ENCODE assay signal across 8 cellular contexts in the genomic region with DNA sequence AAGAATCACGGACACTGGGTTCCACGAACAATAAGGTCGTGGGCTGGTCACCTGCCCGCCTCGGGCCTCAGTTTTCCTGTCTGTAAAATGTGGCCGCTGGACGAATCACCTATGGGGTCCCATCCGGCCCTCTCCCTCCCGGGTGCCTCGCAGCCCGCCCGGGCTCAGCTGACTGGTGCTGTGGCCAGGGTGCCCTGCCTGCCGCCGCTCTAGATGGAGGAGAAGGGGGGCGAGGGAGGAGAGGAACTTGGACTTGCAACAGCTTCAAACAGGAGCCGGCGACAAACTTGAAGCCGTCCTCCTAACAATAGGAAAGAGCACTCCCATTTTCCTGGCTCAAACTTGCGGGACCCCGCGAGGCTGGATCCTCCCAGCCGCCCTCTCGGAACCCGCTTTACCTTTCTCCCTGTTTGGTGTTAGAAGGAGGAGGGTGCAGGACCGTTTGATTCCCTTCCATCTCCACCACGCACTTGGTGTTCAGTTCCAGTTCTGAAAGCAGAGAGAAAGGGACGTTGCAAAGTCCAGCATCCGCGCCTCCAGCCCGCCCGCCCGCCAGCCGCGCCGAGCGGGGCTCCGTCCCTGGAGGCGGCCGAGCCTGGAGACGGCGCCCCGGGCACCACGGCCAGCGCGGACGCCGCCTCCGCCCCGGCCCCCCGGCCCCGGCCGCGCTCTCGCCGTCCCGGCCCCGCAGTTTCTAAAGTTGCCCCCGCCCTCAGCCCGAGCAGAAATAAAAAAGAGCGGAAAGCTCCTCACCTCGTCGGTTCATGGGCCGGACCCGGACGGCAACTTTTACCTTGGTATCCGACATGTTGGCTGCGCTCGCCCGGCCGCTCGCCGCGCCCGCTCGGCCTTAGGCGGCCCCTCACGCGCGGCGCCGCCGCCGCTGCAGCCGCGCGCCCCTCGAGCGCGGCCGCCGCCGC. TPM values are rescaled to one million over a fixed set of nuclear protein-coding genes. Genes with fewer than 3 reads are reported as not detected.
DNase-seq lines count a peak whose midpoint lies in the region; ATAC-seq and TF ChIP-seq lines count a peak whose summit lies in the region.

No MANE protein-coding gene starts in this region.

- peaks cover 10% of the 10 kb centered on the region for H3K4me1 Mint-ChIP-seq in activated T-cell treated with anti-CD3 and anti-CD28 coated beads, Interleukin-2, amount 50 U/mL, for 4 hours (ENCODE audit: low read depth)
- H3K4me1 Mint-ChIP-seq in nephron progenitor cell: peaks cover 32% of the 10 kb centered on the region

- no peaks in the 10 kb centered on the region for H3K27me3 ChIP-seq in gastroesophageal sphincter

- ATAC-seq in activated T-cell treated with anti-CD3 and anti-CD28 coated beads, Interleukin-2, amount 50 U/mL, for 4 hours: peak; percentile 4 to 6
- peak; percentile 42 for ATAC-seq in gastroesophageal sphincter
- no peak for ATAC-seq in GM18520 (IDR thresholded peaks at IDR 0.05; ENCODE audit: unreplicated experiment)

- peak overlapping the region; percentile 76 for H3K4me3 Mint-ChIP-seq in activated T-cell treated with anti-CD3 and anti-CD28 coated beads, Interleukin-2, amount 50 U/mL, for 4 hours
- peak overlapping the region; percentile 94 for H3K4me3 Mint-ChIP-seq in nephron progenitor cell

- H3K36me3 Mint-ChIP-seq in activated T-cell treated with anti-CD3 and anti-CD28 coated beads, Interleukin-2, amount 50 U/mL, for 4 hours (ENCODE audit: insufficient read depth): no peaks in the 10 kb centered on the region
- H3K36me3 Mint-ChIP-seq in nephron progenitor cell (ENCODE audit: low read depth): peaks cover 13% of the 10 kb centered on the region

- peak overlapping the region; percentile 89 to 99 (median 98) for H3K27ac ChIP-seq in gastroesophageal sphincter

- H3K27me3 Mint-ChIP-seq in activated T-cell treated with anti-CD3 and anti-CD28 coated beads, Interleukin-2, amount 50 U/mL, for 4 hours (ENCODE audit: low read depth): peaks cover 64% of the 10 kb centered on the region
- peaks cover 33% of the 10 kb centered on the region for H3K27me3 Mint-ChIP-seq in nephron progenitor cell (ENCODE audit: low read depth, poor library complexity)

- WGBS in gastroesophageal sphincter (ENCODE audit: low coverage in 1 of 2), 2 donors: 0 to 4% methylated on average over 5 to 9 of the region's 92 CpGs

- no peaks in the 10 kb centered on the region for H3K9me3 Mint-ChIP-seq in activated T-cell treated with anti-CD3 and anti-CD28 coated beads, Interleukin-2, amount 50 U/mL, for 4 hours
- no peaks in the 10 kb centered on the region for H3K9me3 Mint-ChIP-seq in nephron progenitor cell

- H3K36me3 ChIP-seq in gastroesophageal sphincter: no peaks in the 10 kb centered on the region

- H3K4me3 ChIP-seq in LNCaP clone FGC (ENCODE audit: low read depth, low read length) (peak overlapping the region; percentile 65), gastroesophageal sphincter (peak overlapping the region; percentile 87 to 94)

- no peak for TF ChIP-seq EP300 in gastroesophageal sphincter (IDR thresholded peaks at IDR 0.05)

- no peaks in the 10 kb centered on the region for H3K9me3 ChIP-seq in gastroesophageal sphincter

- peaks cover 0 to 59% (median 3%) of the 10 kb centered on the region in 3 donors for H3K4me1 ChIP-seq in gastroesophageal sphincter

- no peak for TF ChIP-seq CTCF in LNCaP clone FGC (IDR thresholded peaks at IDR 0.05; ENCODE audit: control insufficient read depth, extremely low read depth, insufficient read depth)
- no peak for TF ChIP-seq CTCF in gastroesophageal sphincter (IDR thresholded peaks at IDR 0.05)
- no peak for TF ChIP-seq CTCF in nephron progenitor cell (IDR thresholded peaks at IDR 0.05)

- peak; percentile 19 for DNase-seq in SIG-M5 treated with dmso at 0.1 percent for 504 hours (lab: John Stamatoyannopoulos, UW; ENCODE audit: unreplicated experiment)
- no peak for DNase-seq in SIG-M5 (lab: John Stamatoyannopoulos, UW)
- peak; percentile 41 for DNase-seq in H4 (ENCODE audit: low spot score)
- DNase-seq in LNCaP clone FGC (ENCODE audit: low read depth): no peak
- DNase-seq in activated T-cell treated with anti-CD3 and anti-CD28 coated beads, Interleukin-2, amount 50 U/mL, for 4 hours: no peak
- DNase-seq in nephron progenitor cell: peak; percentile 58

- H3K27ac Mint-ChIP-seq in nephron progenitor cell: peak overlapping the region; percentile 66

- TF ChIP-seq POLR2A in gastroesophageal sphincter (IDR thresholded peaks at IDR 0.05): peak; percentile 15 to 24

RNA-seq across cellular contexts. Expression of a gene that starts 0.5 kb away (rescaled TPM):
- 11.4 and 12.7 TPM in 2 replicates for total RNA-seq in H4 (2014; rRNA removed; shearing (Covaris generic))
- under 1 TPM; 0.29 to 0.63 (median 0.43) TPM for total RNA-seq in activated T-cell treated with anti-CD3 and anti-CD28 coated beads, Interleukin-2, amount 50 U/mL, for 4 hours
- total RNA-seq in gastroesophageal sphincter: 10 to 100 TPM; 67.7 to 98.9 (median 84.1) TPM

Comparison
In these comparisons a context has a peak if more than half of its experiments do, and no peak if none do; other contexts are left out.
1. DNase-seq: peak in SIG-M5 treated with dmso at 0.1 percent for 504 hours (single experiment), H4 (single experiment) and nephron progenitor cell (single experiment); none in SIG-M5 (single experiment), LNCaP clone FGC (single experiment) and activated T-cell treated with anti-CD3 and anti-CD28 coated beads, Interleukin-2, amount 50 U/mL, for 4 hours (single experiment).